In genomic region chr1:200776949-200777348, GRCh38 we compare ENCODE assay signal across 18 cellular contexts. TPM values are rescaled to one million over a fixed set of nuclear protein-coding genes. Genes with fewer than 3 reads are reported as not detected.
DNase-seq lines count a peak whose midpoint lies in the region; ATAC-seq and TF ChIP-seq lines count a peak whose summit lies in the region.
"Had no signal": no experiment of that assay in that cellular context is flagged by ENCODE, and none has a peak within 500 bp of the region (broad histone marks: within the 10 kb centered on the region; RNA-seq: fewer than 3 reads in every experiment).

No MANE protein-coding gene starts in this region.

- DNase-seq in HS-5 (ENCODE audit: low read depth): peak; percentile 20
- no peak for DNase-seq in SK-N-MC (ENCODE audit: low read depth, low spot score)
- DNase-seq in fibroblast of peridontal ligament (ENCODE audit: extremely low read depth): peak; percentile 25
- no peak for DNase-seq in thoracic aorta (ENCODE audit: low spot score)
- no peak for DNase-seq in osteocyte (ENCODE audit: extremely low spot score, unreplicated experiment)
- DNase-seq in activated naive CD4-positive, alpha-beta T cell (lab: John Stamatoyannopoulos, UW): no peak
- no peak for DNase-seq in putamen (ENCODE audit: low spot score)
- DNase-seq: activated CD4-positive, alpha-beta T cell treated with anti-CD3 and anti-CD28 coated beads for 4 hours; BE2C; Caco-2; central memory CD4-positive, alpha-beta T cell; effector memory CD8-positive, alpha-beta T cell; foreskin melanocyte; left lung; NCI-H1694; ovary; stimulated activated CD4-positive, alpha-beta T cell treated with anti-CD3 and anti-CD28 coated beads, Interleukin-2, amount 100 ng/mL, for 24 hours; SW 1271 had no signal

- no peak overlapping the region for H3K27ac Mint-ChIP-seq in osteocyte (ENCODE audit: unreplicated experiment)
- H3K27ac Mint-ChIP-seq: effector memory CD8-positive, alpha-beta T cell had no signal

- peaks cover 17% of the 10 kb centered on the region for H3K36me3 Mint-ChIP-seq in osteocyte (ENCODE audit: unreplicated experiment)

- H3K4me1 Mint-ChIP-seq in osteocyte (ENCODE audit: unreplicated experiment): peaks cover 27% of the 10 kb centered on the region

- H3K36me3 ChIP-seq in SK-N-MC (ENCODE audit: insufficient read depth, low read length) (peaks cover 8% of the 10 kb centered on the region), thoracic aorta (no peaks in the 10 kb centered on the region)
- H3K36me3 ChIP-seq: ovary had no signal

- H3K4me1 ChIP-seq in thoracic aorta (ENCODE audit: control insufficient read depth in 1 of 2, low read depth in 2 of 2): peaks cover 25 to 59% of the 10 kb centered on the region in 2 donors

- H3K9ac ChIP-seq in SK-N-MC (ENCODE audit: insufficient read length): no peak overlapping the region

- ATAC-seq in thoracic aorta (ENCODE audit: insufficient number of reproducible peaks, low FRiP score, low read depth): no peak
- ATAC-seq: effector memory CD8-positive, alpha-beta T cell; left lung had no signal

- no peaks in the 10 kb centered on the region for H3K27me3 ChIP-seq in thoracic aorta (replicated peaks; ENCODE audit: insufficient read depth)
- H3K27me3 ChIP-seq: BE2C, left lung, ovary had no signal

- no peak overlapping the region for H3K4me3 Mint-ChIP-seq in osteocyte (ENCODE audit: unreplicated experiment)
- H3K4me3 Mint-ChIP-seq: effector memory CD8-positive, alpha-beta T cell had no signal

- no peaks in the 10 kb centered on the region for H3K9me3 Mint-ChIP-seq in osteocyte (ENCODE audit: unreplicated experiment)
- H3K9me3 Mint-ChIP-seq: effector memory CD8-positive, alpha-beta T cell had no signal

- H3K4me3 ChIP-seq in SK-N-MC (no peak overlapping the region), thoracic aorta (no peak overlapping the region)
- H3K4me3 ChIP-seq: left lung, ovary had no signal

- TF ChIP-seq CTCF in thoracic aorta (IDR thresholded peaks at IDR 0.05) (no peak), osteocyte (IDR thresholded peaks at IDR 0.05) (no peak)

- H3K9me3 ChIP-seq in SK-N-MC (ENCODE audit: low read depth, low read length) (no peaks in the 10 kb centered on the region), thoracic aorta (no peaks in the 10 kb centered on the region)
- H3K9me3 ChIP-seq: BE2C, Caco-2, left lung, ovary had no signal

- H3K27me3 Mint-ChIP-seq in osteocyte (ENCODE audit: unreplicated experiment): no peaks in the 10 kb centered on the region
- H3K27me3 Mint-ChIP-seq: effector memory CD8-positive, alpha-beta T cell had no signal

- H3K27ac ChIP-seq in SK-N-MC (peak overlapping the region; percentile 22; the same call in 1 of the 2 replicates), thoracic aorta (peak overlapping the region; percentile 68 to 73)
- H3K27ac ChIP-seq: left lung, ovary had no signal

RNA-seq across cellular contexts. Expression of gene CAMSAP2, which starts 38.3 kb away (rescaled TPM):
- total RNA-seq in thoracic aorta (10 to 100 TPM; 46.4 to 60.7 TPM), osteocyte (44.7 and 47.8 TPM in 2 replicates)

Comparison
In these comparisons a context has a peak if more than half of its experiments do, and no peak if none do; other contexts are left out.
1. DNase-seq: peak in HS-5 (single experiment) and fibroblast of peridontal ligament (single experiment); none in SK-N-MC (single experiment), thoracic aorta (single experiment), osteocyte (single experiment), activated naive CD4-positive, alpha-beta T cell (0 of 4) and putamen (single experiment).